ENCODE assay signal across 1 cellular context in the genomic region with DNA sequence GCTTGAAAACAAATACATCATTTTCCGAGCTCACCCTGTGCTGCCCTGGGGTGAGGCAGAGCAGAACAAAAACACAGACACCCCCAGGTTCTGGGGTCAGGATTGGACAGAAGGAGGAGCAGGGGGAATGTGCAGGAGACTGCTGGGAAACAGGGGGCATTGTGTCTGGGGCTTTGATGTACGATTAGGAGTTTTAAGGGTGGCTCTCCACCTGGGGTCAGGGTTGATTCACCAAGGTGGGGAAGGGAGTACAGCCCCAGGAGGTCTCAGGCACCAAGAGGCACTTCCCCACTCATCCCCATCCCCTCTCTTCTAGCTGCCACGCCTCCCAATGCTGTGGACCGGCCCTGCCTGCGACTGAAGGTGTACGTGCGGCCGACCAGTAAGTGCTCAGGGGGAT.
TF ChIP-seq lines count a peak whose summit lies in the region.

No MANE protein-coding gene starts in this region.

TF ChIP-seq in H1, 55 proteins besides CTCF, POLR2A, EP300 and RAD21:
- TF ChIP-seq NANOG (IDR thresholded peaks at IDR 0.05; ENCODE audit: insufficient read depth, low read depth, low read length, poor library complexity, severe bottlenecking) = no peak
- TF ChIP-seq HDAC6 (IDR thresholded peaks at IDR 0.05; ENCODE audit: low read depth, low read length) = no peak
- TF ChIP-seq BACH1 (IDR thresholded peaks at IDR 0.05; ENCODE audit: low read length) = no peak
